In the genomic region with DNA sequence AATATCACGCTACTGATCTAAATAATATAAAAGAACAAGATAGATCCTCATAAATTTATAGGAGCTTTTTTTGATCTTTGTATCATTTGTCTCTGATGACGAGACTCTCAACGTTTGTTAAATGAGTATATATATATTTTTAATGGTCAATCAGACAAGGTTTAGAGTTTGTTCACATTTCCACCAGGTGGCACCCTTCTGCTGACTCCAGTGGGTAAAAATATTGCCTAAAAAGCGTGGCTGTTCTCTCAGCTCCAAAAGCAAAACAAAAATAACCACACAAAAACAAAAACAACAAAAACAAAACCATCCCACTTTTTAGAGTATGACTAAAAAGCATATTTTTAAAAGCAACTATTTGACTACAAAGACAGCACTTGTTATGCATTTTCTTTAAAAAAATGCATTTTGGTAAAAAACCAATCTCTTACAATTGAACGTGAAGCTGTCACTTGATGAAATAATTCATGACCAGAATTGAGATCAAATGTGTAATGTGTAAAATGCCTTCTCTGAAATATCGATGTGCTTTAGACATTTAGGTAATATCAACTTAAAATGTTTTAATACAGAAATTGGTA, we compare ENCODE assay signal across 8 cellular contexts.
DNase-seq lines count a peak whose midpoint lies in the region; ATAC-seq, FAIRE-seq and TF ChIP-seq lines count a peak whose summit lies in the region.

No MANE protein-coding gene starts in this region.

- H3K27ac ChIP-seq in GM23338 (ENCODE audit: low read depth) (no peak overlapping the region), dorsolateral prefrontal cortex (no peak overlapping the region), pancreas (no peak overlapping the region), Peyer's patch (no peak overlapping the region)

- 17 to 19% methylated on average over 6 of the region's 6 CpGs for WGBS in pancreas, 2 donors

- peaks cover 37% of the 10 kb centered on the region for H3K79me2 ChIP-seq in GM23338 (replicated peaks; ENCODE audit: insufficient read depth)

- H3F3A ChIP-seq in GM23338 (replicated peaks; ENCODE audit: low read depth) = no peaks in the 10 kb centered on the region

- H3K4me1 Mint-ChIP-seq in GM23338 = peaks cover 19% of the 10 kb centered on the region

- no peak overlapping the region for H3K4me3 Mint-ChIP-seq in GM23338

- H3K4me1 ChIP-seq in GM23338 (ENCODE audit: insufficient read depth) = peaks cover 14% of the 10 kb centered on the region
- H3K4me1 ChIP-seq in pancreas = peaks cover 0 to 18% (median 3%) of the 10 kb centered on the region in 3 donors
- H3K4me1 ChIP-seq in Peyer's patch = peaks cover 0 to 9% (median 0%) of the 10 kb centered on the region in 4 donors

- FAIRE-seq in pancreas (lab: Jason Lieb, UNC) = no peak

- POLR2A ChIA-PET in BJ (lab: Charles Lee) = no interaction called here

- H3K27ac Mint-ChIP-seq in GM23338 = no peak overlapping the region

- no peak overlapping the region for H2AFZ ChIP-seq in GM23338

- no peaks in the 10 kb centered on the region for H3K9me2 ChIP-seq in GM23338 (ENCODE audit: insufficient read depth)

- CTCF ChIA-PET in BJ (lab: Yijun Ruan, JAX) = interaction anchor here (0.6 to 1.4 kb wide), 2 partner anchors 9 to 120 kb away, joined by 3 to 5 read pairs; no protein-coding TSS in a partner anchor

- peaks cover 4% of the 10 kb centered on the region; the same call in 2 of the 3 replicates for H3K36me3 Mint-ChIP-seq in GM23338 (ENCODE audit: low read depth)

- H3K27me3 ChIP-seq in BJ (ENCODE audit: control insufficient read depth, insufficient read depth, low read length) (no peaks in the 10 kb centered on the region), GM23338 (ENCODE audit: insufficient read depth) (peaks cover 30% of the 10 kb centered on the region), dorsolateral prefrontal cortex (peaks cover 0 to 39% (median 15%) of the 10 kb centered on the region in 45 donors), pancreas (peaks cover 0 to 5% (median 0%) of the 10 kb centered on the region in 4 donors), Peyer's patch (peaks cover 0 to 10% of the 10 kb centered on the region in 2 donors)

- peaks cover 15% of the 10 kb centered on the region for H4K20me1 ChIP-seq in GM23338 (replicated peaks; ENCODE audit: insufficient read depth)

- intact Hi-C loops in dorsolateral prefrontal cortex (cut with DNase I) = no loop called here
- intact Hi-C loops in pancreas (cut with DNase I) = no loop called here

- H3K9me3 ChIP-seq in pancreas (no peaks in the 10 kb centered on the region), Peyer's patch (no peaks in the 10 kb centered on the region)

- no peak overlapping the region for H3K4me2 ChIP-seq in GM23338

- TF ChIP-seq CTCF in BJ (IDR thresholded peaks at IDR 0.05; ENCODE audit: insufficient read depth, low read depth, low read length) (peak; percentile 44), GM23338 (conservative IDR thresholded peaks at IDR 0.05; ENCODE audit: low read depth in 2 of 2) (peak; percentile 71 to 86), dorsolateral prefrontal cortex (IDR thresholded peaks at IDR 0.05 in 54 of 56, conservative IDR thresholded peaks at IDR 0.05 in 2 of 56; ENCODE audit: low read depth in 1 of 56, partially characterized antibody in 56 of 56) (peak; percentile 16 to 80 (median 65)), pancreas (IDR thresholded peaks at IDR 0.05) (peak; percentile 11 to 47 (median 26)), Peyer's patch (IDR thresholded peaks at IDR 0.05) (peak in 3 of 6 experiments; percentile 35 to 54 (median 39))

- H3K27me3 Mint-ChIP-seq in GM23338 (ENCODE audit: insufficient read depth, low read depth, poor library complexity) = peaks cover 22% of the 10 kb centered on the region

- TF ChIP-seq POLR2A in Peyer's patch (IDR thresholded peaks at IDR 0.05) = no peak

- H3K36me3 ChIP-seq in BJ (ENCODE audit: control insufficient read depth, insufficient read depth, low read length) (no peaks in the 10 kb centered on the region), GM23338 (ENCODE audit: insufficient read depth) (no peaks in the 10 kb centered on the region), pancreas (no peaks in the 10 kb centered on the region), Peyer's patch (no peaks in the 10 kb centered on the region)

- no peaks in the 10 kb centered on the region; the same call in 2 of the 3 replicates for H3K9me3 Mint-ChIP-seq in GM23338

- no peak for ATAC-seq in GM23338
- ATAC-seq in pancreas = no peak
- no peak for ATAC-seq in HG02571 (IDR thresholded peaks at IDR 0.05; ENCODE audit: unreplicated experiment)
- ATAC-seq in HG03139 (IDR thresholded peaks at IDR 0.05; ENCODE audit: unreplicated experiment) = no peak

- H3K4me3 ChIP-seq in BJ (ENCODE audit: low read depth, low read length) (no peak overlapping the region), GM23338 (no peak overlapping the region), dorsolateral prefrontal cortex (peak overlapping the region in 16 of 59 donors; percentile 0 to 41 (median 22)), pancreas (no peak overlapping the region), Peyer's patch (no peak overlapping the region)

- DNase-seq in BJ (ENCODE audit: low read depth) = no peak
- DNase-seq in GM23338 (ENCODE audit: low spot score) = peak; percentile 57
- DNase-seq in NCI-H510A (lab: John Stamatoyannopoulos, UW) = peak; percentile 4
- peak in 1 of 10 donors; percentile 44 for DNase-seq in dorsolateral prefrontal cortex
- DNase-seq in pancreas = peak in 3 of 6 donors; percentile 23 to 42 (median 25)
- no peak for DNase-seq in Peyer's patch

TF ChIP-seq in GM23338, 12 proteins besides CTCF, POLR2A, EP300 and RAD21 (continues in another document):
- TF ChIP-seq, protein P1, sequence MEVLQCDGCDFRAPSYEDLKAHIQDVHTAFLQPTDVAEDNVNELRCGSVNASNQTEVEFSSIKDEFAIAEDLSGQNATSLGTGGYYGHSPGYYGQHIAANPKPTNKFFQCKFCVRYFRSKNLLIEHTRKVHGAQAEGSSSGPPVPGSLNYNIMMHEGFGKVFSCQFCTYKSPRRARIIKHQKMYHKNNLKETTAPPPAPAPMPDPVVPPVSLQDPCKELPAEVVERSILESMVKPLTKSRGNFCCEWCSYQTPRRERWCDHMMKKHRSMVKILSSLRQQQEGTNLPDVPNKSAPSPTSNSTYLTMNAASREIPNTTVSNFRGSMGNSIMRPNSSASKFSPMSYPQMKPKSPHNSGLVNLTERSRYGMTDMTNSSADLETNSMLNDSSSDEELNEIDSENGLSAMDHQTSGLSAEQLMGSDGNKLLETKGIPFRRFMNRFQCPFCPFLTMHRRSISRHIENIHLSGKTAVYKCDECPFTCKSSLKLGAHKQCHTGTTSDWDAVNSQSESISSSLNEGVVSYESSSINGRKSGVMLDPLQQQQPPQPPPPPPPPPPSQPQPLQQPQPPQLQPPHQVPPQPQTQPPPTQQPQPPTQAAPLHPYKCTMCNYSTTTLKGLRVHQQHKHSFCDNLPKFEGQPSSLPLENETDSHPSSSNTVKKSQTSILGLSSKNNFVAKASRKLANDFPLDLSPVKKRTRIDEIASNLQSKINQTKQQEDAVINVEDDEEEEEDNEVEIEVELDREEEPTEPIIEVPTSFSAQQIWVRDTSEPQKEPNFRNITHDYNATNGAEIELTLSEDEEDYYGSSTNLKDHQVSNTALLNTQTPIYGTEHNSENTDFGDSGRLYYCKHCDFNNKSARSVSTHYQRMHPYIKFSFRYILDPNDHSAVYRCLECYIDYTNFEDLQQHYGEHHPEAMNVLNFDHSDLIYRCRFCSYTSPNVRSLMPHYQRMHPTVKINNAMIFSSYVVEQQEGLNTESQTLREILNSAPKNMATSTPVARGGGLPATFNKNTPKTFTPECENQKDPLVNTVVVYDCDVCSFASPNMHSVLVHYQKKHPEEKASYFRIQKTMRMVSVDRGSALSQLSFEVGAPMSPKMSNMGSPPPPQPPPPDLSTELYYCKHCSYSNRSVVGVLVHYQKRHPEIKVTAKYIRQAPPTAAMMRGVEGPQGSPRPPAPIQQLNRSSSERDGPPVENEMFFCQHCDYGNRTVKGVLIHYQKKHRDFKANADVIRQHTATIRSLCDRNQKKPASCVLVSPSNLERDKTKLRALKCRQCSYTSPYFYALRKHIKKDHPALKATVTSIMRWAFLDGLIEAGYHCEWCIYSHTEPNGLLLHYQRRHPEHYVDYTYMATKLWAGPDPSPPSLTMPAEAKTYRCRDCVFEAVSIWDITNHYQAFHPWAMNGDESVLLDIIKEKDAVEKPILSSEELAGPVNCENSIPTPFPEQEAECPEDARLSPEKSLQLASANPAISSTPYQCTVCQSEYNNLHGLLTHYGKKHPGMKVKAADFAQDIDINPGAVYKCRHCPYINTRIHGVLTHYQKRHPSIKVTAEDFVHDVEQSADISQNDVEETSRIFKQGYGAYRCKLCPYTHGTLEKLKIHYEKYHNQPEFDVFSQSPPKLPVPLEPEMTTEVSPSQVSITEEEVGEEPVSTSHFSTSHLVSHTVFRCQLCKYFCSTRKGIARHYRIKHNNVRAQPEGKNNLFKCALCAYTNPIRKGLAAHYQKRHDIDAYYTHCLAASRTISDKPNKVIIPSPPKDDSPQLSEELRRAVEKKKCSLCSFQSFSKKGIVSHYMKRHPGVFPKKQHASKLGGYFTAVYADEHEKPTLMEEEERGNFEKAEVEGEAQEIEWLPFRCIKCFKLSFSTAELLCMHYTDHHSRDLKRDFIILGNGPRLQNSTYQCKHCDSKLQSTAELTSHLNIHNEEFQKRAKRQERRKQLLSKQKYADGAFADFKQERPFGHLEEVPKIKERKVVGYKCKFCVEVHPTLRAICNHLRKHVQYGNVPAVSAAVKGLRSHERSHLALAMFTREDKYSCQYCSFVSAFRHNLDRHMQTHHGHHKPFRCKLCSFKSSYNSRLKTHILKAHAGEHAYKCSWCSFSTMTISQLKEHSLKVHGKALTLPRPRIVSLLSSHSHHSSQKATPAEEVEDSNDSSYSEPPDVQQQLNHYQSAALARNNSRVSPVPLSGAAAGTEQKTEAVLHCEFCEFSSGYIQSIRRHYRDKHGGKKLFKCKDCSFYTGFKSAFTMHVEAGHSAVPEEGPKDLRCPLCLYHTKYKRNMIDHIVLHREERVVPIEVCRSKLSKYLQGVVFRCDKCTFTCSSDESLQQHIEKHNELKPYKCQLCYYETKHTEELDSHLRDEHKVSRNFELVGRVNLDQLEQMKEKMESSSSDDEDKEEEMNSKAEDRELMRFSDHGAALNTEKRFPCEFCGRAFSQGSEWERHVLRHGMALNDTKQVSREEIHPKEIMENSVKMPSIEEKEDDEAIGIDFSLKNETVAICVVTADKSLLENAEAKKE (CRISPR knock-in tag; IDR thresholded peaks at IDR 0.05) = no peak
- no peak for TF ChIP-seq POLR2AphosphoS5 (IDR thresholded peaks at IDR 0.05; ENCODE audit: low read depth)
- no peak for TF ChIP-seq ZNF114 (CRISPR knock-in tag; IDR thresholded peaks at IDR 0.05)
- no peak for TF ChIP-seq NANOG (IDR thresholded peaks at IDR 0.05; ENCODE audit: borderline replicate concordance)

Comparison
In these comparisons a context has a peak if more than half of its experiments do, and no peak if none do; other contexts are left out.
1. DNase-seq: peak in GM23338 (single experiment) and NCI-H510A (single experiment); none in BJ (single experiment) and Peyer's patch (0 of 3).